In genomic region chr1:70008658-70009057, GRCh38 we compare ENCODE assay signal across 1 cellular context.
TF ChIP-seq lines count a peak whose summit lies in the region.

No MANE protein-coding gene starts in this region.

TF ChIP-seq in H1, 55 proteins besides CTCF, POLR2A, EP300 and RAD21:
- TF ChIP-seq, protein P1, sequence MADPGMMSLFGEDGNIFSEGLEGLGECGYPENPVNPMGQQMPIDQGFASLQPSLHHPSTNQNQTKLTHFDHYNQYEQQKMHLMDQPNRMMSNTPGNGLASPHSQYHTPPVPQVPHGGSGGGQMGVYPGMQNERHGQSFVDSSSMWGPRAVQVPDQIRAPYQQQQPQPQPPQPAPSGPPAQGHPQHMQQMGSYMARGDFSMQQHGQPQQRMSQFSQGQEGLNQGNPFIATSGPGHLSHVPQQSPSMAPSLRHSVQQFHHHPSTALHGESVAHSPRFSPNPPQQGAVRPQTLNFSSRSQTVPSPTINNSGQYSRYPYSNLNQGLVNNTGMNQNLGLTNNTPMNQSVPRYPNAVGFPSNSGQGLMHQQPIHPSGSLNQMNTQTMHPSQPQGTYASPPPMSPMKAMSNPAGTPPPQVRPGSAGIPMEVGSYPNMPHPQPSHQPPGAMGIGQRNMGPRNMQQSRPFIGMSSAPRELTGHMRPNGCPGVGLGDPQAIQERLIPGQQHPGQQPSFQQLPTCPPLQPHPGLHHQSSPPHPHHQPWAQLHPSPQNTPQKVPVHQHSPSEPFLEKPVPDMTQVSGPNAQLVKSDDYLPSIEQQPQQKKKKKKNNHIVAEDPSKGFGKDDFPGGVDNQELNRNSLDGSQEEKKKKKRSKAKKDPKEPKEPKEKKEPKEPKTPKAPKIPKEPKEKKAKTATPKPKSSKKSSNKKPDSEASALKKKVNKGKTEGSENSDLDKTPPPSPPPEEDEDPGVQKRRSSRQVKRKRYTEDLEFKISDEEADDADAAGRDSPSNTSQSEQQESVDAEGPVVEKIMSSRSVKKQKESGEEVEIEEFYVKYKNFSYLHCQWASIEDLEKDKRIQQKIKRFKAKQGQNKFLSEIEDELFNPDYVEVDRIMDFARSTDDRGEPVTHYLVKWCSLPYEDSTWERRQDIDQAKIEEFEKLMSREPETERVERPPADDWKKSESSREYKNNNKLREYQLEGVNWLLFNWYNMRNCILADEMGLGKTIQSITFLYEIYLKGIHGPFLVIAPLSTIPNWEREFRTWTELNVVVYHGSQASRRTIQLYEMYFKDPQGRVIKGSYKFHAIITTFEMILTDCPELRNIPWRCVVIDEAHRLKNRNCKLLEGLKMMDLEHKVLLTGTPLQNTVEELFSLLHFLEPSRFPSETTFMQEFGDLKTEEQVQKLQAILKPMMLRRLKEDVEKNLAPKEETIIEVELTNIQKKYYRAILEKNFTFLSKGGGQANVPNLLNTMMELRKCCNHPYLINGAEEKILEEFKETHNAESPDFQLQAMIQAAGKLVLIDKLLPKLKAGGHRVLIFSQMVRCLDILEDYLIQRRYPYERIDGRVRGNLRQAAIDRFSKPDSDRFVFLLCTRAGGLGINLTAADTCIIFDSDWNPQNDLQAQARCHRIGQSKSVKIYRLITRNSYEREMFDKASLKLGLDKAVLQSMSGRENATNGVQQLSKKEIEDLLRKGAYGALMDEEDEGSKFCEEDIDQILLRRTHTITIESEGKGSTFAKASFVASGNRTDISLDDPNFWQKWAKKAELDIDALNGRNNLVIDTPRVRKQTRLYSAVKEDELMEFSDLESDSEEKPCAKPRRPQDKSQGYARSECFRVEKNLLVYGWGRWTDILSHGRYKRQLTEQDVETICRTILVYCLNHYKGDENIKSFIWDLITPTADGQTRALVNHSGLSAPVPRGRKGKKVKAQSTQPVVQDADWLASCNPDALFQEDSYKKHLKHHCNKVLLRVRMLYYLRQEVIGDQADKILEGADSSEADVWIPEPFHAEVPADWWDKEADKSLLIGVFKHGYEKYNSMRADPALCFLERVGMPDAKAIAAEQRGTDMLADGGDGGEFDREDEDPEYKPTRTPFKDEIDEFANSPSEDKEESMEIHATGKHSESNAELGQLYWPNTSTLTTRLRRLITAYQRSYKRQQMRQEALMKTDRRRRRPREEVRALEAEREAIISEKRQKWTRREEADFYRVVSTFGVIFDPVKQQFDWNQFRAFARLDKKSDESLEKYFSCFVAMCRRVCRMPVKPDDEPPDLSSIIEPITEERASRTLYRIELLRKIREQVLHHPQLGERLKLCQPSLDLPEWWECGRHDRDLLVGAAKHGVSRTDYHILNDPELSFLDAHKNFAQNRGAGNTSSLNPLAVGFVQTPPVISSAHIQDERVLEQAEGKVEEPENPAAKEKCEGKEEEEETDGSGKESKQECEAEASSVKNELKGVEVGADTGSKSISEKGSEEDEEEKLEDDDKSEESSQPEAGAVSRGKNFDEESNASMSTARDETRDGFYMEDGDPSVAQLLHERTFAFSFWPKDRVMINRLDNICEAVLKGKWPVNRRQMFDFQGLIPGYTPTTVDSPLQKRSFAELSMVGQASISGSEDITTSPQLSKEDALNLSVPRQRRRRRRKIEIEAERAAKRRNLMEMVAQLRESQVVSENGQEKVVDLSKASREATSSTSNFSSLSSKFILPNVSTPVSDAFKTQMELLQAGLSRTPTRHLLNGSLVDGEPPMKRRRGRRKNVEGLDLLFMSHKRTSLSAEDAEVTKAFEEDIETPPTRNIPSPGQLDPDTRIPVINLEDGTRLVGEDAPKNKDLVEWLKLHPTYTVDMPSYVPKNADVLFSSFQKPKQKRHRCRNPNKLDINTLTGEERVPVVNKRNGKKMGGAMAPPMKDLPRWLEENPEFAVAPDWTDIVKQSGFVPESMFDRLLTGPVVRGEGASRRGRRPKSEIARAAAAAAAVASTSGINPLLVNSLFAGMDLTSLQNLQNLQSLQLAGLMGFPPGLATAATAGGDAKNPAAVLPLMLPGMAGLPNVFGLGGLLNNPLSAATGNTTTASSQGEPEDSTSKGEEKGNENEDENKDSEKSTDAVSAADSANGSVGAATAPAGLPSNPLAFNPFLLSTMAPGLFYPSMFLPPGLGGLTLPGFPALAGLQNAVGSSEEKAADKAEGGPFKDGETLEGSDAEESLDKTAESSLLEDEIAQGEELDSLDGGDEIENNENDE (IDR thresholded peaks at IDR 0.05; ENCODE audit: insufficient replicate concordance, low read length), result no peak
- no peak for TF ChIP-seq MAFK (IDR thresholded peaks at IDR 0.05; ENCODE audit: low read depth, low read length)
- no peak for TF ChIP-seq ASH2L (IDR thresholded peaks at IDR 0.05; ENCODE audit: low read length)
- no peak for TF ChIP-seq BCL11A (IDR thresholded peaks at IDR 0.05; ENCODE audit: low read depth in 2 of 2, low read length in 2 of 2)
- TF ChIP-seq BRCA1 (IDR thresholded peaks at IDR 0.05; ENCODE audit: low read depth, low read length), result no peak
- TF ChIP-seq EZH2 (IDR thresholded peaks at IDR 0.05; ENCODE audit: low read depth, low read length, severe bottlenecking), result no peak
